1 cellular context compared by ENCODE assay signal in the genomic region with DNA sequence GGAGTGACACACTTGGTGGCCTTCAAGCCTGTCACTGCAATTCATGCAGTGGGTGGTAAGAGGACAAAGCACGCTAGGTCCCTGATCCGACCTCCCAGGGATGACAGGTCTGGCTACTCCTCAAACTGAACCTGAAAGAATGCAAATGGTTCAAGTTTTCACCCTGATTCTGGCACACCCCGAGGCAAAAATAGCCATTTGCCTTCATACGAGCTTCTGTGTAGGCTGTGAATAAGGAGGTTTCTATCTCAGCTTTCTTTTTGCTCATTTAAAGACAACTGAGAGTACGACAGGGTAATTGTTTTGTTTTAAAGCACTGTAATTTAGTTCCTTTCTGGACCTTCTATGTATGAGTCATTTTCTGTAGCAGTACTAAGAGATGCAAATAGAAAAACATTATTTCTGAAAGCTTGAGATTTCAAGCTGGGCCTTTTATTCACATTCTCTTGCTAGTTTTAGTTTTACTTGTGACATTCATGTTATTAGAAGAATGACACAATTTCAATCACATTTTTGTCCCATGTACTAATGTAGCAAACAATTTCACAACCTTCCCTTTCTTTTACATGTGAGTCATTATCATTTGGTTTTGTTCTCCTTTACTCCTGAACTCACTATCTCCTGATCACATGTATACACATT.
A peak's percentile ranks its signal among the peaks of the same experiment; 100 is the strongest.
TF ChIP-seq lines count a peak whose summit lies in the region.

No MANE protein-coding gene starts in this region.

TF ChIP-seq in GM12878, 131 proteins besides CTCF, POLR2A, EP300 and RAD21 (continued from another document):
- TF ChIP-seq, protein P1, sequence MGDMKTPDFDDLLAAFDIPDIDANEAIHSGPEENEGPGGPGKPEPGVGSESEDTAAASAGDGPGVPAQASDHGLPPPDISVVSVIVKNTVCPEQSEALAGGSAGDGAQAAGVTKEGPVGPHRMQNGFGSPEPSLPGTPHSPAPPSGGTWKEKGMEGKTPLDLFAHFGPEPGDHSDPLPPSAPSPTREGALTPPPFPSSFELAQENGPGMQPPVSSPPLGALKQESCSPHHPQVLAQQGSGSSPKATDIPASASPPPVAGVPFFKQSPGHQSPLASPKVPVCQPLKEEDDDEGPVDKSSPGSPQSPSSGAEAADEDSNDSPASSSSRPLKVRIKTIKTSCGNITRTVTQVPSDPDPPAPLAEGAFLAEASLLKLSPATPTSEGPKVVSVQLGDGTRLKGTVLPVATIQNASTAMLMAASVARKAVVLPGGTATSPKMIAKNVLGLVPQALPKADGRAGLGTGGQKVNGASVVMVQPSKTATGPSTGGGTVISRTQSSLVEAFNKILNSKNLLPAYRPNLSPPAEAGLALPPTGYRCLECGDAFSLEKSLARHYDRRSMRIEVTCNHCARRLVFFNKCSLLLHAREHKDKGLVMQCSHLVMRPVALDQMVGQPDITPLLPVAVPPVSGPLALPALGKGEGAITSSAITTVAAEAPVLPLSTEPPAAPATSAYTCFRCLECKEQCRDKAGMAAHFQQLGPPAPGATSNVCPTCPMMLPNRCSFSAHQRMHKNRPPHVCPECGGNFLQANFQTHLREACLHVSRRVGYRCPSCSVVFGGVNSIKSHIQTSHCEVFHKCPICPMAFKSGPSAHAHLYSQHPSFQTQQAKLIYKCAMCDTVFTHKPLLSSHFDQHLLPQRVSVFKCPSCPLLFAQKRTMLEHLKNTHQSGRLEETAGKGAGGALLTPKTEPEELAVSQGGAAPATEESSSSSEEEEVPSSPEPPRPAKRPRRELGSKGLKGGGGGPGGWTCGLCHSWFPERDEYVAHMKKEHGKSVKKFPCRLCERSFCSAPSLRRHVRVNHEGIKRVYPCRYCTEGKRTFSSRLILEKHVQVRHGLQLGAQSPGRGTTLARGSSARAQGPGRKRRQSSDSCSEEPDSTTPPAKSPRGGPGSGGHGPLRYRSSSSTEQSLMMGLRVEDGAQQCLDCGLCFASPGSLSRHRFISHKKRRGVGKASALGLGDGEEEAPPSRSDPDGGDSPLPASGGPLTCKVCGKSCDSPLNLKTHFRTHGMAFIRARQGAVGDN (IDR thresholded peaks at IDR 0.05) = peak; percentile 55; the same call in 1 of the 2 replicates
- TF ChIP-seq CEBPB (IDR thresholded peaks at IDR 0.05; ENCODE audit: borderline replicate concordance in 1 of 2, low read depth in 2 of 2, low read length in 2 of 2) (peak in 1 of 2 experiments; percentile 92; a peak in 2 of 4 replicates), STAT3 (IDR thresholded peaks at IDR 0.05; ENCODE audit: low read depth, low read length) (0 out of 2 replicates have a peak, but pooled peaks have one; percentile 50), ZBED1 (IDR thresholded peaks at IDR 0.05; ENCODE audit: borderline replicate concordance) (peak; percentile 54; the same call in 1 of the 2 replicates), MTA2 (IDR thresholded peaks at IDR 0.05; ENCODE audit: low read depth) (peak; percentile 83), PAX5 (IDR thresholded peaks at IDR 0.05; ENCODE audit: borderline replicate concordance, low read depth, low read length) (peak; percentile 56; the same call in 1 of the 2 replicates), FOXK2 (IDR thresholded peaks at IDR 0.05) (no peak), POU2F2 (IDR thresholded peaks at IDR 0.05; ENCODE audit: borderline replicate concordance, low read depth, low read length) (peak; percentile 89), SMAD1 (IDR thresholded peaks at IDR 0.05; ENCODE audit: low read depth, partially characterized antibody) (no peak), NRF1 (conservative IDR thresholded peaks at IDR 0.05; ENCODE audit: low read depth, low read length) (no peak), SREBF1 (IDR thresholded peaks at IDR 0.05; ENCODE audit: low read length) (peak; percentile 61; the same call in 1 of the 2 replicates), SUZ12 (IDR thresholded peaks at IDR 0.05; ENCODE audit: unreplicated experiment) (no peak), EED (IDR thresholded peaks at IDR 0.05; ENCODE audit: low read depth) (peak; percentile 89), MTA3 (IDR thresholded peaks at IDR 0.05; ENCODE audit: borderline replicate concordance, low read length) (peak; percentile 84), TBL1XR1 (IDR thresholded peaks at IDR 0.05; ENCODE audit: low read depth, low read length) (peak; percentile 86), BHLHE40 (IDR thresholded peaks at IDR 0.05; ENCODE audit: borderline replicate concordance in 1 of 2, low read depth in 2 of 2, low read length in 1 of 2) (peak; percentile 58 to 80; a peak in 3 of 4 replicates), TCF12 (IDR thresholded peaks at IDR 0.05; ENCODE audit: low read depth, low read length) (no peak), ZNF217 (IDR thresholded peaks at IDR 0.05) (peak; percentile 95; the same call in 1 of the 2 replicates), YY1 (IDR thresholded peaks at IDR 0.05; ENCODE audit: low read depth, low read length) (no peak), SP1 (IDR thresholded peaks at IDR 0.05; ENCODE audit: low read depth, low read length) (peak; percentile 48), RBBP5 (conservative IDR thresholded peaks at IDR 0.05) (no peak), ZSCAN29 (IDR thresholded peaks at IDR 0.05) (no peak), BMI1 (IDR thresholded peaks at IDR 0.05; ENCODE audit: borderline replicate concordance) (no peak), GABPA (IDR thresholded peaks at IDR 0.05; ENCODE audit: low read depth) (0 out of 2 replicates have a peak, but pooled peaks have one; percentile 42), EZH2 (IDR thresholded peaks at IDR 0.05; ENCODE audit: borderline replicate concordance, control insufficient read depth, low read depth, low read length) (no peak), JUND (IDR thresholded peaks at IDR 0.05; ENCODE audit: low read depth, low read length) (no peak), SIX5 (IDR thresholded peaks at IDR 0.05; ENCODE audit: low read depth, low read length, severe bottlenecking) (no peak), ATF7 (IDR thresholded peaks at IDR 0.05; ENCODE audit: low read depth) (peak; percentile 86), BRCA1 (IDR thresholded peaks at IDR 0.05; ENCODE audit: low read depth, low read length) (no peak), BCL11A (IDR thresholded peaks at IDR 0.05; ENCODE audit: low read depth, low read length) (peak; percentile 76), CHD4 (IDR thresholded peaks at IDR 0.05) (no peak), NFIC (IDR thresholded peaks at IDR 0.05; ENCODE audit: low read depth, low read length) (peak; percentile 93), HDAC2 (IDR thresholded peaks at IDR 0.05) (no peak), SIN3A (IDR thresholded peaks at IDR 0.05; ENCODE audit: low read depth, low read length) (no peak), HCFC1 (IDR thresholded peaks at IDR 0.05; ENCODE audit: low read length) (no peak)
- TF ChIP-seq, protein P2, sequence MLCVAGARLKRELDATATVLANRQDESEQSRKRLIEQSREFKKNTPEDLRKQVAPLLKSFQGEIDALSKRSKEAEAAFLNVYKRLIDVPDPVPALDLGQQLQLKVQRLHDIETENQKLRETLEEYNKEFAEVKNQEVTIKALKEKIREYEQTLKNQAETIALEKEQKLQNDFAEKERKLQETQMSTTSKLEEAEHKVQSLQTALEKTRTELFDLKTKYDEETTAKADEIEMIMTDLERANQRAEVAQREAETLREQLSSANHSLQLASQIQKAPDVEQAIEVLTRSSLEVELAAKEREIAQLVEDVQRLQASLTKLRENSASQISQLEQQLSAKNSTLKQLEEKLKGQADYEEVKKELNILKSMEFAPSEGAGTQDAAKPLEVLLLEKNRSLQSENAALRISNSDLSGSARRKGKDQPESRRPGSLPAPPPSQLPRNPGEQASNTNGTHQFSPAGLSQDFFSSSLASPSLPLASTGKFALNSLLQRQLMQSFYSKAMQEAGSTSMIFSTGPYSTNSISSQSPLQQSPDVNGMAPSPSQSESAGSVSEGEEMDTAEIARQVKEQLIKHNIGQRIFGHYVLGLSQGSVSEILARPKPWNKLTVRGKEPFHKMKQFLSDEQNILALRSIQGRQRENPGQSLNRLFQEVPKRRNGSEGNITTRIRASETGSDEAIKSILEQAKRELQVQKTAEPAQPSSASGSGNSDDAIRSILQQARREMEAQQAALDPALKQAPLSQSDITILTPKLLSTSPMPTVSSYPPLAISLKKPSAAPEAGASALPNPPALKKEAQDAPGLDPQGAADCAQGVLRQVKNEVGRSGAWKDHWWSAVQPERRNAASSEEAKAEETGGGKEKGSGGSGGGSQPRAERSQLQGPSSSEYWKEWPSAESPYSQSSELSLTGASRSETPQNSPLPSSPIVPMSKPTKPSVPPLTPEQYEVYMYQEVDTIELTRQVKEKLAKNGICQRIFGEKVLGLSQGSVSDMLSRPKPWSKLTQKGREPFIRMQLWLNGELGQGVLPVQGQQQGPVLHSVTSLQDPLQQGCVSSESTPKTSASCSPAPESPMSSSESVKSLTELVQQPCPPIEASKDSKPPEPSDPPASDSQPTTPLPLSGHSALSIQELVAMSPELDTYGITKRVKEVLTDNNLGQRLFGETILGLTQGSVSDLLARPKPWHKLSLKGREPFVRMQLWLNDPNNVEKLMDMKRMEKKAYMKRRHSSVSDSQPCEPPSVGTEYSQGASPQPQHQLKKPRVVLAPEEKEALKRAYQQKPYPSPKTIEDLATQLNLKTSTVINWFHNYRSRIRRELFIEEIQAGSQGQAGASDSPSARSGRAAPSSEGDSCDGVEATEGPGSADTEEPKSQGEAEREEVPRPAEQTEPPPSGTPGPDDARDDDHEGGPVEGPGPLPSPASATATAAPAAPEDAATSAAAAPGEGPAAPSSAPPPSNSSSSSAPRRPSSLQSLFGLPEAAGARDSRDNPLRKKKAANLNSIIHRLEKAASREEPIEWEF (IDR thresholded peaks at IDR 0.05; ENCODE audit: insufficient replicate concordance, low read depth, low read length) = peak; percentile 32
- TF ChIP-seq, protein P3, sequence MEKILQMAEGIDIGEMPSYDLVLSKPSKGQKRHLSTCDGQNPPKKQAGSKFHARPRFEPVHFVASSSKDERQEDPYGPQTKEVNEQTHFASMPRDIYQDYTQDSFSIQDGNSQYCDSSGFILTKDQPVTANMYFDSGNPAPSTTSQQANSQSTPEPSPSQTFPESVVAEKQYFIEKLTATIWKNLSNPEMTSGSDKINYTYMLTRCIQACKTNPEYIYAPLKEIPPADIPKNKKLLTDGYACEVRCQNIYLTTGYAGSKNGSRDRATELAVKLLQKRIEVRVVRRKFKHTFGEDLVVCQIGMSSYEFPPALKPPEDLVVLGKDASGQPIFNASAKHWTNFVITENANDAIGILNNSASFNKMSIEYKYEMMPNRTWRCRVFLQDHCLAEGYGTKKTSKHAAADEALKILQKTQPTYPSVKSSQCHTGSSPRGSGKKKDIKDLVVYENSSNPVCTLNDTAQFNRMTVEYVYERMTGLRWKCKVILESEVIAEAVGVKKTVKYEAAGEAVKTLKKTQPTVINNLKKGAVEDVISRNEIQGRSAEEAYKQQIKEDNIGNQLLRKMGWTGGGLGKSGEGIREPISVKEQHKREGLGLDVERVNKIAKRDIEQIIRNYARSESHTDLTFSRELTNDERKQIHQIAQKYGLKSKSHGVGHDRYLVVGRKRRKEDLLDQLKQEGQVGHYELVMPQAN (conservative IDR thresholded peaks at IDR 0.05) = no peak
- TF ChIP-seq, protein P4, sequence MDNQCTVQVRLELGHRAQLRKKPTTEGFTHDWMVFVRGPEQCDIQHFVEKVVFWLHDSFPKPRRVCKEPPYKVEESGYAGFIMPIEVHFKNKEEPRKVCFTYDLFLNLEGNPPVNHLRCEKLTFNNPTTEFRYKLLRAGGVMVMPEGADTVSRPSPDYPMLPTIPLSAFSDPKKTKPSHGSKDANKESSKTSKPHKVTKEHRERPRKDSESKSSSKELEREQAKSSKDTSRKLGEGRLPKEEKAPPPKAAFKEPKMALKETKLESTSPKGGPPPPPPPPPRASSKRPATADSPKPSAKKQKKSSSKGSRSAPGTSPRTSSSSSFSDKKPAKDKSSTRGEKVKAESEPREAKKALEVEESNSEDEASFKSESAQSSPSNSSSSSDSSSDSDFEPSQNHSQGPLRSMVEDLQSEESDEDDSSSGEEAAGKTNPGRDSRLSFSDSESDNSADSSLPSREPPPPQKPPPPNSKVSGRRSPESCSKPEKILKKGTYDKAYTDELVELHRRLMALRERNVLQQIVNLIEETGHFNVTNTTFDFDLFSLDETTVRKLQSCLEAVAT (IDR thresholded peaks at IDR 0.05) = no peak
- TF ChIP-seq, protein P5, sequence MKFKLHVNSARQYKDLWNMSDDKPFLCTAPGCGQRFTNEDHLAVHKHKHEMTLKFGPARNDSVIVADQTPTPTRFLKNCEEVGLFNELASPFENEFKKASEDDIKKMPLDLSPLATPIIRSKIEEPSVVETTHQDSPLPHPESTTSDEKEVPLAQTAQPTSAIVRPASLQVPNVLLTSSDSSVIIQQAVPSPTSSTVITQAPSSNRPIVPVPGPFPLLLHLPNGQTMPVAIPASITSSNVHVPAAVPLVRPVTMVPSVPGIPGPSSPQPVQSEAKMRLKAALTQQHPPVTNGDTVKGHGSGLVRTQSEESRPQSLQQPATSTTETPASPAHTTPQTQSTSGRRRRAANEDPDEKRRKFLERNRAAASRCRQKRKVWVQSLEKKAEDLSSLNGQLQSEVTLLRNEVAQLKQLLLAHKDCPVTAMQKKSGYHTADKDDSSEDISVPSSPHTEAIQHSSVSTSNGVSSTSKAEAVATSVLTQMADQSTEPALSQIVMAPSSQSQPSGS (IDR thresholded peaks at IDR 0.05; ENCODE audit: low read length) = peak; percentile 90
- TF ChIP-seq, protein P6, sequence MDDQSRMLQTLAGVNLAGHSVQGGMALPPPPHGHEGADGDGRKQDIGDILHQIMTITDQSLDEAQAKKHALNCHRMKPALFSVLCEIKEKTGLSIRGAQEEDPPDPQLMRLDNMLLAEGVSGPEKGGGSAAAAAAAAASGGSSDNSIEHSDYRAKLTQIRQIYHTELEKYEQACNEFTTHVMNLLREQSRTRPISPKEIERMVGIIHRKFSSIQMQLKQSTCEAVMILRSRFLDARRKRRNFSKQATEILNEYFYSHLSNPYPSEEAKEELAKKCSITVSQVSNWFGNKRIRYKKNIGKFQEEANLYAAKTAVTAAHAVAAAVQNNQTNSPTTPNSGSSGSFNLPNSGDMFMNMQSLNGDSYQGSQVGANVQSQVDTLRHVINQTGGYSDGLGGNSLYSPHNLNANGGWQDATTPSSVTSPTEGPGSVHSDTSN (IDR thresholded peaks at IDR 0.05; ENCODE audit: insufficient replicate concordance, low read depth, low read length) = no peak
